Comparison of ENCODE assay signal across 15 cellular contexts in genomic region chr13:110436786-110437370, GRCh38.
DNase-seq lines count a peak whose midpoint lies in the region; TF ChIP-seq lines count a peak whose summit lies in the region.
"Had no signal": no experiment of that assay in that cellular context is flagged by ENCODE, and none has a peak within 500 bp of the region (broad histone marks: within the 10 kb centered on the region; RNA-seq: fewer than 3 reads in every experiment).

No MANE protein-coding gene starts in this region.

- 77 to 88% methylated on average over 16 of the region's 16 CpGs for WGBS in testis, 2 donors

- H3K27me3 ChIP-seq in testis: no peaks in the 10 kb centered on the region
- H3K27me3 ChIP-seq: BLaER1 had no signal

- no peak for TF ChIP-seq POLR2A in testis (IDR thresholded peaks at IDR 0.05)

- peak overlapping the region; percentile 23 for H3K27ac Mint-ChIP-seq in activated naive CD4-positive, alpha-beta T cell treated with anti-CD3 and anti-CD28 coated beads, Interleukin-2, amount 50 U/mL, for 24 hours
- H3K27ac Mint-ChIP-seq in osteocyte (ENCODE audit: unreplicated experiment): peak overlapping the region; percentile 90
- H3K27ac Mint-ChIP-seq in type B pancreatic cell: no peak overlapping the region
- no peak overlapping the region for H3K27ac Mint-ChIP-seq in activated CD4-positive, alpha-beta T cell treated with anti-CD3 and anti-CD28 coated beads, Interleukin-2, amount 10 ng/mL, durations not matched to agents 24 days and 14 days

- no peak overlapping the region for H3K4me3 ChIP-seq in coronary artery
- no peak overlapping the region for H3K4me3 ChIP-seq in testis
- H3K4me3 ChIP-seq: BLaER1, HAP-1 had no signal

- H3K27me3 Mint-ChIP-seq in activated naive CD4-positive, alpha-beta T cell treated with anti-CD3 and anti-CD28 coated beads, Interleukin-2, amount 50 U/mL, for 24 hours: peaks cover 21% of the 10 kb centered on the region
- H3K27me3 Mint-ChIP-seq in osteocyte (ENCODE audit: unreplicated experiment): no peaks in the 10 kb centered on the region
- H3K27me3 Mint-ChIP-seq in type B pancreatic cell: no peaks in the 10 kb centered on the region
- peaks cover 33% of the 10 kb centered on the region for H3K27me3 Mint-ChIP-seq in activated CD4-positive, alpha-beta T cell treated with anti-CD3 and anti-CD28 coated beads, Interleukin-2, amount 10 ng/mL, durations not matched to agents 24 days and 14 days

- no peaks in the 10 kb centered on the region for H3K4me1 Mint-ChIP-seq in activated naive CD4-positive, alpha-beta T cell treated with anti-CD3 and anti-CD28 coated beads, Interleukin-2, amount 50 U/mL, for 24 hours
- H3K4me1 Mint-ChIP-seq in osteocyte (ENCODE audit: unreplicated experiment): peaks cover 70% of the 10 kb centered on the region
- peaks cover 12% of the 10 kb centered on the region for H3K4me1 Mint-ChIP-seq in type B pancreatic cell (ENCODE audit: unreplicated experiment)
- H3K4me1 Mint-ChIP-seq in activated CD4-positive, alpha-beta T cell treated with anti-CD3 and anti-CD28 coated beads, Interleukin-2, amount 10 ng/mL, durations not matched to agents 24 days and 14 days: no peaks in the 10 kb centered on the region

- no peaks in the 10 kb centered on the region for H3K9me3 ChIP-seq in testis
- H3K9me3 ChIP-seq: BLaER1, HAP-1 had no signal

- TF ChIP-seq CTCF in coronary artery (IDR thresholded peaks at IDR 0.05) (no peak), osteocyte (IDR thresholded peaks at IDR 0.05) (no peak), testis (IDR thresholded peaks at IDR 0.05) (no peak), type B pancreatic cell (conservative IDR thresholded peaks at IDR 0.05) (no peak)

- no peaks in the 10 kb centered on the region for H3K36me3 ChIP-seq in testis (ENCODE audit: low read depth, missing control alignments)
- H3K36me3 ChIP-seq: BLaER1, HAP-1 had no signal

- intact Hi-C loops in testis (cut with DNase I; ENCODE audit: low total_unique reads): no loop called here
- intact Hi-C loops in activated CD4-positive, alpha-beta T cell treated with anti-CD3 and anti-CD28 coated beads, Interleukin-2, amount 10 ng/mL, durations not matched to agents 24 days and 14 days (cut with micrococcal nuclease): no loop called here

- no peak overlapping the region for H3K4me3 Mint-ChIP-seq in activated naive CD4-positive, alpha-beta T cell treated with anti-CD3 and anti-CD28 coated beads, Interleukin-2, amount 50 U/mL, for 24 hours
- H3K4me3 Mint-ChIP-seq in osteocyte (ENCODE audit: unreplicated experiment) (no peak overlapping the region), type B pancreatic cell (no peak overlapping the region)
- H3K4me3 Mint-ChIP-seq in activated CD4-positive, alpha-beta T cell treated with anti-CD3 and anti-CD28 coated beads, Interleukin-2, amount 10 ng/mL, durations not matched to agents 24 days and 14 days: no peak overlapping the region

- no peaks in the 10 kb centered on the region for H3K9me3 Mint-ChIP-seq in activated naive CD4-positive, alpha-beta T cell treated with anti-CD3 and anti-CD28 coated beads, Interleukin-2, amount 50 U/mL, for 24 hours
- no peaks in the 10 kb centered on the region for H3K9me3 Mint-ChIP-seq in osteocyte (ENCODE audit: unreplicated experiment)
- H3K9me3 Mint-ChIP-seq in type B pancreatic cell: no peaks in the 10 kb centered on the region
- no peaks in the 10 kb centered on the region for H3K9me3 Mint-ChIP-seq in activated CD4-positive, alpha-beta T cell treated with anti-CD3 and anti-CD28 coated beads, Interleukin-2, amount 10 ng/mL, durations not matched to agents 24 days and 14 days

- no peaks in the 10 kb centered on the region for H3K4me1 ChIP-seq in testis
- H3K4me1 ChIP-seq: BLaER1, HAP-1 had no signal

- H3K36me3 Mint-ChIP-seq in activated naive CD4-positive, alpha-beta T cell treated with anti-CD3 and anti-CD28 coated beads, Interleukin-2, amount 50 U/mL, for 24 hours: no peaks in the 10 kb centered on the region
- peaks cover 75% of the 10 kb centered on the region for H3K36me3 Mint-ChIP-seq in osteocyte (ENCODE audit: unreplicated experiment)
- peaks cover 37% of the 10 kb centered on the region for H3K36me3 Mint-ChIP-seq in type B pancreatic cell
- H3K36me3 Mint-ChIP-seq in activated CD4-positive, alpha-beta T cell treated with anti-CD3 and anti-CD28 coated beads, Interleukin-2, amount 10 ng/mL, durations not matched to agents 24 days and 14 days (ENCODE audit: low read depth): no peaks in the 10 kb centered on the region

- DNase-seq in activated naive CD4-positive, alpha-beta T cell treated with Interleukin-2 at 50 U/mL for 16 hours: no peak
- DNase-seq in coronary artery (ENCODE audit: low spot score): peak; percentile 72
- no peak for DNase-seq in osteocyte (ENCODE audit: extremely low spot score, unreplicated experiment)
- DNase-seq in testis: peak; percentile 10
- no peak for DNase-seq in 8988T
- DNase-seq in type B pancreatic cell (ENCODE audit: extremely low spot score, unreplicated experiment): no peak
- no peak for DNase-seq in activated CD4-positive, alpha-beta T cell treated with anti-CD3 and anti-CD28 coated beads, Interleukin-2, amount 10 ng/mL, durations not matched to agents 24 days and 14 days
- DNase-seq: AML-193, DMS53, GF-D8, GOT3 had no signal

- H3K27ac ChIP-seq in coronary artery (peak overlapping the region; percentile 49 to 76), testis (no peak overlapping the region)
- H3K27ac ChIP-seq: 22Rv1, BLaER1 had no signal

Comparison
In these comparisons a context has a peak if more than half of its experiments do, and no peak if none do; other contexts are left out.
1. H3K27ac Mint-ChIP-seq: peak in activated naive CD4-positive, alpha-beta T cell treated with anti-CD3 and anti-CD28 coated beads, Interleukin-2, amount 50 U/mL, for 24 hours (single experiment) and osteocyte (single experiment); none in type B pancreatic cell (single experiment) and activated CD4-positive, alpha-beta T cell treated with anti-CD3 and anti-CD28 coated beads, Interleukin-2, amount 10 ng/mL, durations not matched to agents 24 days and 14 days (single experiment).
2. DNase-seq: peak in coronary artery (single experiment) and testis (single experiment); none in activated naive CD4-positive, alpha-beta T cell treated with Interleukin-2 at 50 U/mL for 16 hours (single experiment), osteocyte (single experiment), 8988T (single experiment), type B pancreatic cell (single experiment) and activated CD4-positive, alpha-beta T cell treated with anti-CD3 and anti-CD28 coated beads, Interleukin-2, amount 10 ng/mL, durations not matched to agents 24 days and 14 days (single experiment).
3. H3K27ac ChIP-seq: peak in coronary artery (2 of 2); none in testis (0 of 2).